Comparison of ENCODE assay signal across 18 cellular contexts in genomic region chr7:26588511-26588910, GRCh38.
DNase-seq lines count a peak whose midpoint lies in the region; ATAC-seq and TF ChIP-seq lines count a peak whose summit lies in the region.
"Had no signal": no experiment of that assay in that cellular context is flagged by ENCODE, and none has a peak within 500 bp of the region (broad histone marks: within the 10 kb centered on the region; RNA-seq: fewer than 3 reads in every experiment).

No MANE protein-coding gene starts in this region.

- peak; percentile 75 for DNase-seq in COLO668 (lab: John Stamatoyannopoulos, UW; ENCODE audit: unreplicated experiment)
- DNase-seq in GM12865 (ENCODE audit: low read depth): peak; percentile 4
- DNase-seq in NCI-H526 (lab: John Stamatoyannopoulos, UW): peak; percentile 15 to 57
- peak; percentile 82 for DNase-seq in WERI-Rb-1
- DNase-seq in transverse colon: no peak
- no peak for DNase-seq in HT-29 (ENCODE audit: low spot score)
- DNase-seq: activated CD4-positive, alpha-beta T cell treated with anti-CD3 and anti-CD28 coated beads, Interleukin-2, amount 50 U/mL, for 1 hour; activated CD8-positive, alpha-beta memory T cell treated with anti-CD3 and anti-CD28 coated beads, Interleukin-2, amount 50 U/mL, for 48 hours; CD4-positive, alpha-beta memory T cell; colonic mucosa; DND-41; MV-4-11; sigmoid colon had no signal

- H3K4me3 ChIP-seq in GM12865 (ENCODE audit: low read depth, low read length) (no peak overlapping the region), WERI-Rb-1 (ENCODE audit: low read depth, low read length) (no peak overlapping the region), transverse colon (no peak overlapping the region)
- H3K4me3 ChIP-seq: colonic mucosa, K562, sigmoid colon, thoracic aorta had no signal

- in situ Hi-C loops in transverse colon (cut with MboI; ENCODE audit: low pct_ligation_motif_present in 1 of 4, low pct_unique_long_range_greater_than_20kb in 1 of 4, low sequenced_read_pairs in 3 of 4): no loop called here

- intact Hi-C loops in transverse colon (cut with DNase I; ENCODE audit: low total_unique reads): no loop called here

- no peaks in the 10 kb centered on the region for H3K36me3 ChIP-seq in WERI-Rb-1
- H3K36me3 ChIP-seq in transverse colon: no peaks in the 10 kb centered on the region
- H3K36me3 ChIP-seq: colonic mucosa, sigmoid colon, thoracic aorta had no signal

- no peak for ATAC-seq in HG02840 (IDR thresholded peaks at IDR 0.05; ENCODE audit: low FRiP score, unreplicated experiment)
- ATAC-seq: K562; stimulated activated effector memory CD8-positive, alpha-beta T cell treated with anti-CD3 and anti-CD28 coated beads, Interleukin-12 subunit alpha, Interleukin-12 subunit beta, amount 100 ng/mL, for 72 hours had no signal

- H3K27me3 ChIP-seq in WERI-Rb-1 (ENCODE audit: insufficient read depth, low read depth, severe bottlenecking): no peaks in the 10 kb centered on the region
- no peaks in the 10 kb centered on the region for H3K27me3 ChIP-seq in transverse colon
- H3K27me3 ChIP-seq: colonic mucosa, sigmoid colon had no signal

- H3K9me3 ChIP-seq in WERI-Rb-1 (ENCODE audit: severe bottlenecking) (no peaks in the 10 kb centered on the region), transverse colon (no peaks in the 10 kb centered on the region)
- H3K9me3 ChIP-seq: colonic mucosa, sigmoid colon, thoracic aorta had no signal

- WGBS in transverse colon (ENCODE audit: low coverage in 1 of 2), 2 donors: 60% methylated on average over 1 of the region's 1 CpG; no CpG with 5 or more reads in 1 of the 2 donors

- H3K4me1 ChIP-seq in transverse colon: no peaks in the 10 kb centered on the region
- H3K4me1 ChIP-seq: colonic mucosa had no signal

- TF ChIP-seq EP300 in transverse colon (IDR thresholded peaks at IDR 0.05; ENCODE audit: low read depth): no peak

- TF ChIP-seq CTCF in GM12865 (IDR thresholded peaks at IDR 0.05; ENCODE audit: insufficient read depth, low read depth, low read length, missing control alignments) (no peak), WERI-Rb-1 (IDR thresholded peaks at IDR 0.05; ENCODE audit: low read depth, low read length) (no peak), transverse colon (IDR thresholded peaks at IDR 0.05) (no peak)

- H3K27ac ChIP-seq in WERI-Rb-1 (no peak overlapping the region), transverse colon (no peak overlapping the region)
- H3K27ac ChIP-seq: colonic mucosa, sigmoid colon, thoracic aorta, VCaP had no signal

- TF ChIP-seq POLR2A in transverse colon (IDR thresholded peaks at IDR 0.05): no peak

Comparison
In these comparisons a context has a peak if more than half of its experiments do, and no peak if none do; other contexts are left out.
1. DNase-seq: peak in COLO668 (single experiment), GM12865 (single experiment), NCI-H526 (2 of 2) and WERI-Rb-1 (single experiment); none in transverse colon (single experiment) and HT-29 (single experiment).